1 cellular context compared by ENCODE assay signal in genomic region chr6:53330137-53330536, GRCh38.
TF ChIP-seq lines count a peak whose summit lies in the region.

No MANE protein-coding gene starts in this region.

TF ChIP-seq in GM12878, 131 proteins besides CTCF, POLR2A, EP300 and RAD21 (continued from another document):
- TF ChIP-seq, protein P1, sequence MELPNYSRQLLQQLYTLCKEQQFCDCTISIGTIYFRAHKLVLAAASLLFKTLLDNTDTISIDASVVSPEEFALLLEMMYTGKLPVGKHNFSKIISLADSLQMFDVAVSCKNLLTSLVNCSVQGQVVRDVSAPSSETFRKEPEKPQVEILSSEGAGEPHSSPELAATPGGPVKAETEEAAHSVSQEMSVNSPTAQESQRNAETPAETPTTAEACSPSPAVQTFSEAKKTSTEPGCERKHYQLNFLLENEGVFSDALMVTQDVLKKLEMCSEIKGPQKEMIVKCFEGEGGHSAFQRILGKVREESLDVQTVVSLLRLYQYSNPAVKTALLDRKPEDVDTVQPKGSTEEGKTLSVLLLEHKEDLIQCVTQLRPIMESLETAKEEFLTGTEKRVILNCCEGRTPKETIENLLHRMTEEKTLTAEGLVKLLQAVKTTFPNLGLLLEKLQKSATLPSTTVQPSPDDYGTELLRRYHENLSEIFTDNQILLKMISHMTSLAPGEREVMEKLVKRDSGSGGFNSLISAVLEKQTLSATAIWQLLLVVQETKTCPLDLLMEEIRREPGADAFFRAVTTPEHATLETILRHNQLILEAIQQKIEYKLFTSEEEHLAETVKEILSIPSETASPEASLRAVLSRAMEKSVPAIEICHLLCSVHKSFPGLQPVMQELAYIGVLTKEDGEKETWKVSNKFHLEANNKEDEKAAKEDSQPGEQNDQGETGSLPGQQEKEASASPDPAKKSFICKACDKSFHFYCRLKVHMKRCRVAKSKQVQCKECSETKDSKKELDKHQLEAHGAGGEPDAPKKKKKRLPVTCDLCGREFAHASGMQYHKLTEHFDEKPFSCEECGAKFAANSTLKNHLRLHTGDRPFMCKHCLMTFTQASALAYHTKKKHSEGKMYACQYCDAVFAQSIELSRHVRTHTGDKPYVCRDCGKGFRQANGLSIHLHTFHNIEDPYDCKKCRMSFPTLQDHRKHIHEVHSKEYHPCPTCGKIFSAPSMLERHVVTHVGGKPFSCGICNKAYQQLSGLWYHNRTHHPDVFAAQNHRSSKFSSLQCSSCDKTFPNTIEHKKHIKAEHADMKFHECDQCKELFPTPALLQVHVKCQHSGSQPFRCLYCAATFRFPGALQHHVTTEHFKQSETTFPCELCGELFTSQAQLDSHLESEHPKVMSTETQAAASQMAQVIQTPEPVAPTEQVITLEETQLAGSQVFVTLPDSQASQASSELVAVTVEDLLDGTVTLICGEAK (IDR thresholded peaks at IDR 0.05; ENCODE audit: borderline replicate concordance): no peak
- no peak for TF ChIP-seq RELA (IDR thresholded peaks at IDR 0.05; ENCODE audit: borderline replicate concordance, partially characterized antibody)
- no peak for TF ChIP-seq JUNB (IDR thresholded peaks at IDR 0.05)
- TF ChIP-seq IRF4 (IDR thresholded peaks at IDR 0.05; ENCODE audit: low read depth, low read length): no peak
- no peak for TF ChIP-seq MYB (IDR thresholded peaks at IDR 0.05; ENCODE audit: borderline replicate concordance, low read depth, low read length)
- no peak for TF ChIP-seq ZNF24 (IDR thresholded peaks at IDR 0.05)
- no peak for TF ChIP-seq IRF3 (IDR thresholded peaks at IDR 0.05)
- TF ChIP-seq SMC3 (IDR thresholded peaks at IDR 0.05; ENCODE audit: borderline replicate concordance, low read length): no peak
- no peak for TF ChIP-seq HDGF (IDR thresholded peaks at IDR 0.05)
- no peak for TF ChIP-seq NBN (IDR thresholded peaks at IDR 0.05)
- no peak for TF ChIP-seq PRDM15 (CRISPR knock-in tag; IDR thresholded peaks at IDR 0.05)
- TF ChIP-seq YY1 (IDR thresholded peaks at IDR 0.05; ENCODE audit: low read depth, low read length): no peak
- TF ChIP-seq STAT1 (conservative IDR thresholded peaks at IDR 0.05): no peak
- no peak for TF ChIP-seq SMAD1 (IDR thresholded peaks at IDR 0.05; ENCODE audit: low read depth, partially characterized antibody)
- TF ChIP-seq NRF1 (conservative IDR thresholded peaks at IDR 0.05; ENCODE audit: low read depth, low read length): no peak
- no peak for TF ChIP-seq TCF12 (IDR thresholded peaks at IDR 0.05; ENCODE audit: low read depth, low read length)
- TF ChIP-seq DPF2 (IDR thresholded peaks at IDR 0.05): no peak
- TF ChIP-seq SMARCA5 (IDR thresholded peaks at IDR 0.05): no peak
